In the genomic region with DNA sequence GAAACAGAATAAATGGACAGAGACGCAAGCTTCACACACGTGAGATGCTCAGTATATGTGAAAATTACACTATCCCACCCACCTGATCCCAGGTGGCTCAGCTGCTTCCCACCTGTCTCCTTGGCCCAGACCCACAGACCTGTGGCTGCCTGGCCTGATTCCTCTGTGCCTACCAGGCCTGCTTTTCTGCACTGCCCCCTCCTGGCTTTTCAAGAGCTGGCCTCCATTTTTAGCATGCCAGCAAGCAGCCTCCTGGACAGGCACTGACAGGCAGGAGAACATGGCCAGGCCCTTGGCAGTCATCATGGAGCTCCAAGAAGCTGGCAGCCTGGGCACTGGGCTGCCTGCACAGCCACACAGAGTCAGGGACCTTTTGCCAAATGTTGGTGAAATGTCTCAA, we compare ENCODE assay signal across 25 cellular contexts.
DNase-seq lines count a peak whose midpoint lies in the region; ATAC-seq and TF ChIP-seq lines count a peak whose summit lies in the region.
"Had no signal": no experiment of that assay in that cellular context is flagged by ENCODE, and none has a peak within 500 bp of the region (broad histone marks: within the 10 kb centered on the region; RNA-seq: fewer than 3 reads in every experiment).

No MANE protein-coding gene starts in this region.

- no peak overlapping the region for H3K27ac ChIP-seq in DOHH2 (ENCODE audit: low read depth, low read length)
- no peak overlapping the region for H3K27ac ChIP-seq in WERI-Rb-1
- H3K27ac ChIP-seq: BLaER1 treated with 17β-estradiol and CSF1 and Interleukin-3, amounts not matched to agents 10 nM and 100 nM; brain microvascular endothelial cell; epithelial cell of prostate; SJCRH30; upper lobe of right lung had no signal

- DNase-seq in WERI-Rb-1 (no peak), islet precursor cell (peak; percentile 52), NCI-H524 (lab: John Stamatoyannopoulos, UW) (no peak), NCI-H2081 treated with DMSO at 0.1 percent for 48 hours (lab: John Stamatoyannopoulos, UW) (no peak), midbrain (lab: John Stamatoyannopoulos, UW) (no peak)
- DNase-seq: activated CD4-positive, alpha-beta T cell treated with anti-CD3 and anti-CD28 coated beads, Interleukin-2, amount 50 U/mL, for 48 hours; activated naive CD4-positive, alpha-beta T cell treated with anti-CD3 and anti-CD28 coated beads, Interleukin-2, amount 10 ng/mL, durations not matched to agents 7 days and 5 days; brain microvascular endothelial cell; glutamatergic neuron; NCI-H2029 treated with DMSO at 0.1 percent for 48 hours; SJCRH30; stimulated activated CD4-positive, alpha-beta T cell treated with anti-CD3 and anti-CD28 coated beads, Interleukin-4, amount 100 ng/mL, for 24 hours; T-helper 1 cell; upper lobe of right lung had no signal

- H3K4me1 ChIP-seq in DOHH2 (ENCODE audit: control insufficient read depth, low read length): no peaks in the 10 kb centered on the region
- H3K4me1 ChIP-seq: BLaER1 treated with 17β-estradiol and CSF1 and Interleukin-3, amounts not matched to agents 10 nM and 100 nM; SJCRH30; upper lobe of right lung had no signal

- no peak overlapping the region for H3K27ac Mint-ChIP-seq in stimulated activated memory B cell treated with anti-CD40 and anti-IgM and Interleukin-4, amounts not matched to agents 10 μg/mL and 1 μg/mL and 100 μg/mL, for 72 hours
- H3K27ac Mint-ChIP-seq: activated naive CD4-positive, alpha-beta T cell treated with anti-CD3 and anti-CD28 coated beads, Interleukin-2, amount 10 ng/mL, durations not matched to agents 7 days and 5 days; activated T-helper 1 cell treated with anti-CD3 and anti-CD28 coated beads, Interleukin-12 subunit alpha, Interleukin-12 subunit beta, Interleukin-2, Interleukin-4 antibody, amounts not matched to agents 30 ng/mL and 10 ng/mL and 1 ng/mL, durations not matched to agents 14 hours and 24 hours and 36 hours; stimulated activated effector memory CD8-positive, alpha-beta T cell treated with anti-CD3 and anti-CD28 coated beads, Interleukin-12 subunit alpha, Interleukin-12 subunit beta, amount 100 ng/mL, for 72 hours had no signal

- no peak overlapping the region for H3K4me2 ChIP-seq in DOHH2 (ENCODE audit: low read length)
- H3K4me2 ChIP-seq: BLaER1 treated with 17β-estradiol and CSF1 and Interleukin-3, amounts not matched to agents 10 nM and 100 nM had no signal

- H3K27me3 ChIP-seq in DOHH2 (ENCODE audit: control insufficient read depth, low read length) (no peaks in the 10 kb centered on the region), WERI-Rb-1 (ENCODE audit: insufficient read depth, low read depth, severe bottlenecking) (no peaks in the 10 kb centered on the region)
- H3K27me3 ChIP-seq: BLaER1 treated with 17β-estradiol and CSF1 and Interleukin-3, amounts not matched to agents 10 nM and 100 nM; brain microvascular endothelial cell; SJCRH30; upper lobe of right lung had no signal

- H3K27me3 Mint-ChIP-seq in stimulated activated memory B cell treated with anti-CD40 and anti-IgM and Interleukin-4, amounts not matched to agents 10 μg/mL and 1 μg/mL and 100 μg/mL, for 72 hours: peaks cover 42% of the 10 kb centered on the region

- H3K9me2 ChIP-seq in DOHH2 (replicated peaks; ENCODE audit: control insufficient read depth, low read length): no peaks in the 10 kb centered on the region

- H3K36me3 ChIP-seq in DOHH2 (ENCODE audit: control insufficient read depth, low read length) (no peaks in the 10 kb centered on the region), WERI-Rb-1 (no peaks in the 10 kb centered on the region)
- H3K36me3 ChIP-seq: BLaER1 treated with 17β-estradiol and CSF1 and Interleukin-3, amounts not matched to agents 10 nM and 100 nM; brain microvascular endothelial cell; HAP-1; SJCRH30; upper lobe of right lung had no signal

- H3K36me3 Mint-ChIP-seq in stimulated activated memory B cell treated with anti-CD40 and anti-IgM and Interleukin-4, amounts not matched to agents 10 μg/mL and 1 μg/mL and 100 μg/mL, for 72 hours: no peaks in the 10 kb centered on the region
- H3K36me3 Mint-ChIP-seq: activated naive CD4-positive, alpha-beta T cell treated with anti-CD3 and anti-CD28 coated beads, Interleukin-2, amount 10 ng/mL, durations not matched to agents 7 days and 5 days; stimulated activated effector memory CD8-positive, alpha-beta T cell treated with anti-CD3 and anti-CD28 coated beads, Interleukin-12 subunit alpha, Interleukin-12 subunit beta, amount 100 ng/mL, for 72 hours had no signal

- no peaks in the 10 kb centered on the region for H3F3A ChIP-seq in DOHH2 (ENCODE audit: control insufficient read depth, insufficient read depth)

- no peak for ATAC-seq in stimulated activated memory B cell treated with anti-CD40 and anti-IgM and Interleukin-4, amounts not matched to agents 10 μg/mL and 1 μg/mL and 100 μg/mL, for 72 hours
- ATAC-seq: activated CD4-positive, CD25-positive, alpha-beta regulatory T cell treated with anti-CD3 and anti-CD28 coated beads, Interleukin-2, amount 50 U/mL, for 24 hours; sciatic nerve; stimulated activated effector memory CD8-positive, alpha-beta T cell treated with anti-CD3 and anti-CD28 coated beads, Interleukin-12 subunit alpha, Interleukin-12 subunit beta, amount 100 ng/mL, for 72 hours; upper lobe of right lung had no signal

- H3K4me3 Mint-ChIP-seq in stimulated activated memory B cell treated with anti-CD40 and anti-IgM and Interleukin-4, amounts not matched to agents 10 μg/mL and 1 μg/mL and 100 μg/mL, for 72 hours: no peak overlapping the region
- H3K4me3 Mint-ChIP-seq: activated naive CD4-positive, alpha-beta T cell treated with anti-CD3 and anti-CD28 coated beads, Interleukin-2, amount 10 ng/mL, durations not matched to agents 7 days and 5 days; activated T-helper 1 cell treated with anti-CD3 and anti-CD28 coated beads, Interleukin-12 subunit alpha, Interleukin-12 subunit beta, Interleukin-2, Interleukin-4 antibody, amounts not matched to agents 30 ng/mL and 10 ng/mL and 1 ng/mL, durations not matched to agents 14 hours and 24 hours and 36 hours; stimulated activated effector memory CD8-positive, alpha-beta T cell treated with anti-CD3 and anti-CD28 coated beads, Interleukin-12 subunit alpha, Interleukin-12 subunit beta, amount 100 ng/mL, for 72 hours had no signal

- TF ChIP-seq CTCF in DOHH2 (IDR thresholded peaks at IDR 0.05; ENCODE audit: low read depth, low read length, poor library complexity, severe bottlenecking): peak; percentile 21
- TF ChIP-seq CTCF in GM12875 (IDR thresholded peaks at IDR 0.05; ENCODE audit: borderline replicate concordance, insufficient read depth, low read depth, low read length): 0 out of 2 replicates have a peak, but pooled peaks have one; percentile 8
- TF ChIP-seq CTCF in WERI-Rb-1 (IDR thresholded peaks at IDR 0.05; ENCODE audit: low read depth, low read length): peak; percentile 48

- peaks cover 5% of the 10 kb centered on the region for H3K9me3 Mint-ChIP-seq in stimulated activated memory B cell treated with anti-CD40 and anti-IgM and Interleukin-4, amounts not matched to agents 10 μg/mL and 1 μg/mL and 100 μg/mL, for 72 hours
- H3K9me3 Mint-ChIP-seq: activated naive CD4-positive, alpha-beta T cell treated with anti-CD3 and anti-CD28 coated beads, Interleukin-2, amount 10 ng/mL, durations not matched to agents 7 days and 5 days; stimulated activated effector memory CD8-positive, alpha-beta T cell treated with anti-CD3 and anti-CD28 coated beads, Interleukin-12 subunit alpha, Interleukin-12 subunit beta, amount 100 ng/mL, for 72 hours had no signal

- no peaks in the 10 kb centered on the region for H3K9me3 ChIP-seq in DOHH2 (ENCODE audit: control insufficient read depth, insufficient read depth, low read length)
- H3K9me3 ChIP-seq in WERI-Rb-1 (ENCODE audit: severe bottlenecking): no peaks in the 10 kb centered on the region
- H3K9me3 ChIP-seq: HAP-1, SJCRH30, upper lobe of right lung had no signal

- H3K4me3 ChIP-seq in DOHH2 (ENCODE audit: low read length) (no peak overlapping the region), GM12875 (ENCODE audit: low read depth, low read length) (no peak overlapping the region), WERI-Rb-1 (ENCODE audit: low read depth, low read length) (no peak overlapping the region)
- H3K4me3 ChIP-seq: BLaER1 treated with 17β-estradiol and CSF1 and Interleukin-3, amounts not matched to agents 10 nM and 100 nM; HAP-1; lung; SJCRH30; upper lobe of right lung had no signal

- no peaks in the 10 kb centered on the region for H3K4me1 Mint-ChIP-seq in stimulated activated memory B cell treated with anti-CD40 and anti-IgM and Interleukin-4, amounts not matched to agents 10 μg/mL and 1 μg/mL and 100 μg/mL, for 72 hours
- H3K4me1 Mint-ChIP-seq: activated naive CD4-positive, alpha-beta T cell treated with anti-CD3 and anti-CD28 coated beads, Interleukin-2, amount 10 ng/mL, durations not matched to agents 7 days and 5 days; stimulated activated effector memory CD8-positive, alpha-beta T cell treated with anti-CD3 and anti-CD28 coated beads, Interleukin-12 subunit alpha, Interleukin-12 subunit beta, amount 100 ng/mL, for 72 hours had no signal

- H3K79me2 ChIP-seq in DOHH2 (ENCODE audit: control insufficient read depth, low read length): no peaks in the 10 kb centered on the region

- no peaks in the 10 kb centered on the region for H4K20me1 ChIP-seq in DOHH2 (ENCODE audit: control insufficient read depth, insufficient read depth, low read depth, low read length)
- H4K20me1 ChIP-seq: BLaER1 treated with 17β-estradiol and CSF1 and Interleukin-3, amounts not matched to agents 10 nM and 100 nM had no signal
